In the genomic region with DNA sequence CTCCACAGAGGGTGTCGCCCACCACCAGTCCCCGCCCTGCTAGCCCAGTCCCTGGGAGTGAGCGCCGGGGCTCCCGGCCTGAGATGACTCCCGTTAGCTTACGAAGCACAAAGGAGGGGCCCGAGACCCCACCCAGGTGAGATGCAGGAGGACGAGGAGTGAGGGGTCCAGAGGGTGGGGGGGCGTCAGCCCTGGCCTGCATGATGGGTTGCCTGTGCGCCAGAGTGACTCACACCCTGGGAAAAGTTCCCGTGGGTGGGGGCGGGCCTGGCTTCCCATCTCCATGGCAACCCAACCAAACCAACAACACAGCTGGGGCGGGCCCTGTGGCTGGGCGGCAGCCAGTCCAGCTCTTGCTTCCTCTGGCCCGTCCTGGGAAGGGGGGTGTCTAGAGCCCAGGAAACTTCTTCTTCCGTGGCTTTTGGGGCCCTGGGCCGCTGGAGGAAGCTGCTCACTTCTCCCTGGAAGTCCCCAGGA, we compare ENCODE assay signal across 1 cellular context.
A peak's percentile ranks its signal among the peaks of the same experiment; 100 is the strongest.
TF ChIP-seq lines count a peak whose summit lies in the region.

No MANE protein-coding gene starts in this region.

TF ChIP-seq in HEK293, 187 proteins besides CTCF, POLR2A, EP300 and RAD21 (continued from another document):
- TF ChIP-seq OVOL3 (tag by site-specific recombination; IDR thresholded peaks at IDR 0.05) = no peak
- peak; percentile 65 for TF ChIP-seq GLIS1 (tag by site-specific recombination; IDR thresholded peaks at IDR 0.05)
- no peak for TF ChIP-seq ZNF10 (tag by site-specific recombination; IDR thresholded peaks at IDR 0.05)
- TF ChIP-seq EGR2 (tag by site-specific recombination; IDR thresholded peaks at IDR 0.05; ENCODE audit: low read depth) = peak; percentile 63
- peak; percentile 48 for TF ChIP-seq ZBTB17 (tag by site-specific recombination; IDR thresholded peaks at IDR 0.05)
- TF ChIP-seq, protein P1, sequence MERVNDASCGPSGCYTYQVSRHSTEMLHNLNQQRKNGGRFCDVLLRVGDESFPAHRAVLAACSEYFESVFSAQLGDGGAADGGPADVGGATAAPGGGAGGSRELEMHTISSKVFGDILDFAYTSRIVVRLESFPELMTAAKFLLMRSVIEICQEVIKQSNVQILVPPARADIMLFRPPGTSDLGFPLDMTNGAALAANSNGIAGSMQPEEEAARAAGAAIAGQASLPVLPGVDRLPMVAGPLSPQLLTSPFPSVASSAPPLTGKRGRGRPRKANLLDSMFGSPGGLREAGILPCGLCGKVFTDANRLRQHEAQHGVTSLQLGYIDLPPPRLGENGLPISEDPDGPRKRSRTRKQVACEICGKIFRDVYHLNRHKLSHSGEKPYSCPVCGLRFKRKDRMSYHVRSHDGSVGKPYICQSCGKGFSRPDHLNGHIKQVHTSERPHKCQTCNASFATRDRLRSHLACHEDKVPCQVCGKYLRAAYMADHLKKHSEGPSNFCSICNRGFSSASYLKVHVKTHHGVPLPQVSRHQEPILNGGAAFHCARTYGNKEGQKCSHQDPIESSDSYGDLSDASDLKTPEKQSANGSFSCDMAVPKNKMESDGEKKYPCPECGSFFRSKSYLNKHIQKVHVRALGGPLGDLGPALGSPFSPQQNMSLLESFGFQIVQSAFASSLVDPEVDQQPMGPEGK (tag by site-specific recombination; IDR thresholded peaks at IDR 0.05) = peak; percentile 88
- TF ChIP-seq KLF8 (tag by site-specific recombination; IDR thresholded peaks at IDR 0.05) = peak; percentile 68; the same call in 1 of the 2 replicates
- TF ChIP-seq SP2 (tag by site-specific recombination; IDR thresholded peaks at IDR 0.05) = peak; percentile 70
- TF ChIP-seq ZSCAN23 (tag by site-specific recombination; IDR thresholded peaks at IDR 0.05) = no peak
- no peak for TF ChIP-seq SALL2 (tag by site-specific recombination; IDR thresholded peaks at IDR 0.05; ENCODE audit: borderline replicate concordance)
- no peak for TF ChIP-seq ZNF221 (tag by site-specific recombination; IDR thresholded peaks at IDR 0.05; ENCODE audit: borderline replicate concordance)
- no peak for TF ChIP-seq ZNF830 (tag by site-specific recombination; IDR thresholded peaks at IDR 0.05; ENCODE audit: low read depth)
- peak; percentile 52 for TF ChIP-seq SP3 (tag by site-specific recombination; IDR thresholded peaks at IDR 0.05)
- TF ChIP-seq SP7 (tag by site-specific recombination; IDR thresholded peaks at IDR 0.05) = peak; percentile 57
- peak; percentile 67 for TF ChIP-seq KLF17 (tag by site-specific recombination; IDR thresholded peaks at IDR 0.05)
- TF ChIP-seq ZNF416 (tag by site-specific recombination; IDR thresholded peaks at IDR 0.05) = no peak
- no peak for TF ChIP-seq MYNN (tag by site-specific recombination; IDR thresholded peaks at IDR 0.05; ENCODE audit: borderline replicate concordance)
- no peak for TF ChIP-seq GFI1B (tag by site-specific recombination; IDR thresholded peaks at IDR 0.05)
- no peak for TF ChIP-seq HIC1 (tag by site-specific recombination; IDR thresholded peaks at IDR 0.05)
- TF ChIP-seq IKZF3 (tag by site-specific recombination; IDR thresholded peaks at IDR 0.05) = peak; percentile 92
- TF ChIP-seq ZFHX2 (tag by site-specific recombination; conservative IDR thresholded peaks at IDR 0.05) = peak; percentile 81
- no peak for TF ChIP-seq ATF2 (tag by site-specific recombination; IDR thresholded peaks at IDR 0.05; ENCODE audit: low read depth)
- no peak for TF ChIP-seq ZNF658 (tag by site-specific recombination; IDR thresholded peaks at IDR 0.05)
- peak; percentile 61; the same call in 1 of the 2 replicates for TF ChIP-seq ZEB2 (tag by site-specific recombination; IDR thresholded peaks at IDR 0.05)
- 0 out of 2 replicates have a peak, but pooled peaks have one; percentile 14 for TF ChIP-seq ZBTB8A (tag by site-specific recombination; IDR thresholded peaks at IDR 0.05)
- TF ChIP-seq ZNF391 (tag by site-specific recombination; IDR thresholded peaks at IDR 0.05; ENCODE audit: borderline replicate concordance, low read depth) = no peak
- TF ChIP-seq KLF1 (tag by site-specific recombination; IDR thresholded peaks at IDR 0.05) = peak; percentile 91
- peak; percentile 46; the same call in 1 of the 2 replicates for TF ChIP-seq KLF16 (tag by site-specific recombination; IDR thresholded peaks at IDR 0.05)
- peak; percentile 30 for TF ChIP-seq ZBTB26 (tag by site-specific recombination; optimal IDR thresholded peaks at IDR 0.05)
- TF ChIP-seq ZNF692 (tag by site-specific recombination; IDR thresholded peaks at IDR 0.05) = 0 out of 2 replicates have a peak, but pooled peaks have one; percentile 60
- TF ChIP-seq ZSCAN16 (tag by site-specific recombination; IDR thresholded peaks at IDR 0.05) = no peak
- TF ChIP-seq ZNF132 (tag by site-specific recombination; IDR thresholded peaks at IDR 0.05; ENCODE audit: borderline replicate concordance) = no peak
- TF ChIP-seq ZNF449 (tag by site-specific recombination; IDR thresholded peaks at IDR 0.05) = peak; percentile 44; the same call in 1 of the 2 replicates
- TF ChIP-seq YY2 (tag by site-specific recombination; IDR thresholded peaks at IDR 0.05) = no peak
- 0 out of 2 replicates have a peak, but pooled peaks have one; percentile 62 for TF ChIP-seq KLF7 (tag by site-specific recombination; IDR thresholded peaks at IDR 0.05; ENCODE audit: borderline replicate concordance)
- peak; percentile 80 for TF ChIP-seq KLF9 (tag by site-specific recombination; IDR thresholded peaks at IDR 0.05; ENCODE audit: low read depth)
- TF ChIP-seq ZNF629 (tag by site-specific recombination; IDR thresholded peaks at IDR 0.05) = peak; percentile 29; the same call in 1 of the 2 replicates
- no peak for TF ChIP-seq ZNF701 (tag by site-specific recombination; IDR thresholded peaks at IDR 0.05)
- TF ChIP-seq GLI4 (tag by site-specific recombination; IDR thresholded peaks at IDR 0.05) = no peak
- TF ChIP-seq ZBTB7A (tag by site-specific recombination; IDR thresholded peaks at IDR 0.05; ENCODE audit: low read depth) = peak; percentile 40; the same call in 1 of the 2 replicates
